ENCODE assay signal across 8 cellular contexts in genomic region chr9:127898433-127899199, GRCh38. TPM values are rescaled to one million over a fixed set of nuclear protein-coding genes. Genes with fewer than 3 reads are reported as not detected.
DNase-seq lines count a peak whose midpoint lies in the region; ATAC-seq and TF ChIP-seq lines count a peak whose summit lies in the region.

No MANE protein-coding gene starts in this region.

- H3K27ac ChIP-seq in A673 (ENCODE audit: low read depth, low read length, poor library complexity, severe bottlenecking) (peak overlapping the region; percentile 85), coronary artery (peak overlapping the region; percentile 93 to 99), right lobe of liver (peak overlapping the region; percentile 87 to 93 (median 90)), thoracic aorta (peak overlapping the region; percentile 95)

- peak; percentile 58 for TF ChIP-seq POLR2A in right lobe of liver (IDR thresholded peaks at IDR 0.05)

- H3K27me3 ChIP-seq in A673 (replicated peaks; ENCODE audit: insufficient read depth, low read depth, low read length, poor library complexity): no peaks in the 10 kb centered on the region
- H3K27me3 ChIP-seq in right lobe of liver: no peaks in the 10 kb centered on the region
- H3K27me3 ChIP-seq in thoracic aorta (replicated peaks; ENCODE audit: insufficient read depth): no peaks in the 10 kb centered on the region

- WGBS in right lobe of liver (ENCODE audit: insufficient coverage, low coverage, low lambda C conversion rate, missing lambda C conversion rate): 16% methylated on average over 13 of the region's 41 CpGs

- DNase-seq in A673 (ENCODE audit: low spot score): peak; percentile 47
- peak; percentile 94 for DNase-seq in RKO (ENCODE audit: low spot score)
- DNase-seq in coronary artery (ENCODE audit: low spot score): peak; percentile 83
- peak in 2 of 3 donors; percentile 69 to 72 for DNase-seq in right lobe of liver
- peak; percentile 68 for DNase-seq in thoracic aorta (ENCODE audit: low spot score)
- no peak for DNase-seq in NCI-H2196 treated with DMSO at 0.1 percent for 48 hours (lab: John Stamatoyannopoulos, UW; ENCODE audit: unreplicated experiment)
- no peak for DNase-seq in iPS-NIHi11 (ENCODE audit: low spot score)

- peaks cover 34% of the 10 kb centered on the region for H3K36me3 ChIP-seq in A673 (ENCODE audit: insufficient read depth, low read length, poor library complexity, severe bottlenecking)
- peaks cover 0 to 26% (median 21%) of the 10 kb centered on the region in 4 donors for H3K36me3 ChIP-seq in right lobe of liver
- H3K36me3 ChIP-seq in thoracic aorta: peaks cover 28% of the 10 kb centered on the region

- TF ChIP-seq CTCF in A673 (conservative IDR thresholded peaks at IDR 0.05; ENCODE audit: low read depth, low read length) (no peak), coronary artery (IDR thresholded peaks at IDR 0.05) (no peak), right lobe of liver (IDR thresholded peaks at IDR 0.05) (no peak), thoracic aorta (IDR thresholded peaks at IDR 0.05) (no peak)

- intact Hi-C loops in A673 (cut with micrococcal nuclease; ENCODE audit: unreplicated experiment) (no loop called here), right lobe of liver (cut with DNase I) (no loop called here)

- H3K4me1 ChIP-seq in A673 (ENCODE audit: insufficient read depth, low read length, poor library complexity, severe bottlenecking): peaks cover 9% of the 10 kb centered on the region
- H3K4me1 ChIP-seq in right lobe of liver: peaks cover 0 to 29% (median 15%) of the 10 kb centered on the region in 4 donors
- peaks cover 20 to 38% of the 10 kb centered on the region in 2 donors for H3K4me1 ChIP-seq in thoracic aorta (ENCODE audit: control insufficient read depth in 1 of 2, low read depth in 2 of 2)

- H3K9me3 ChIP-seq in A673 (ENCODE audit: low read depth, low read length, poor library complexity, severe bottlenecking) (peaks cover 7% of the 10 kb centered on the region), right lobe of liver (no peaks in the 10 kb centered on the region), thoracic aorta (no peaks in the 10 kb centered on the region)

- ATAC-seq in GM19023 (IDR thresholded peaks at IDR 0.05; ENCODE audit: unreplicated experiment) (peak; percentile 24), right lobe of liver (peak; percentile 63 to 71 (median 64)), thoracic aorta (ENCODE audit: insufficient number of reproducible peaks, low FRiP score, low read depth) (no peak)

- POLR2A ChIA-PET in A673 (lab: Charles Lee; ENCODE audit: low non-redundant PET): no interaction called here

- H3K4me3 ChIP-seq in A673 (ENCODE audit: low read depth, low read length, poor library complexity, severe bottlenecking) (peak overlapping the region; percentile 96), coronary artery (peak overlapping the region; percentile 96), right lobe of liver (peak overlapping the region; percentile 88 to 95 (median 93)), thoracic aorta (peak overlapping the region; percentile 99)

- BruUV-seq in A673 (replicated peaks; lab: Mats Ljungman, UMichigan): no TSS peak

- CTCF ChIA-PET in A673 (lab: Charles Lee): no interaction called here

RNA-seq across cellular contexts. Expression of gene ST6GALNAC6, which starts 0.8 kb away (rescaled TPM):
- 34.7 and 40.4 TPM in 2 replicates for total RNA-seq in A673 (2021)
- 10 to 100 TPM; 22.5 to 40.3 (median 29.8) TPM for total RNA-seq in right lobe of liver
- total RNA-seq in thoracic aorta: 100 to 1,000 TPM; 140 to 221 TPM

RNA-seq across cellular contexts. Expression of gene ST6GALNAC4, which starts 18.2 kb away (rescaled TPM):
- 11.8 and 15.8 TPM in 2 replicates for total RNA-seq in A673 (2021)
- 10 to 100 TPM in 3 of 6 experiments, 1 to 10 TPM in 3; 3.2 to 23.8 (median 11.2) TPM for total RNA-seq in right lobe of liver
- 10 to 100 TPM; 45.0 to 61.2 TPM for total RNA-seq in thoracic aorta

RNA-seq across cellular contexts. Expression of gene AK1, which starts 21.1 kb away (rescaled TPM):
- total RNA-seq in A673 (2021): 35.8 and 52.9 TPM in 2 replicates
- 10 to 100 TPM; 31.4 to 78.6 (median 51.7) TPM for total RNA-seq in right lobe of liver
- total RNA-seq in thoracic aorta: 10 to 100 TPM; 35.1 to 77.7 TPM

RNA-seq across cellular contexts. Expression of gene PIP5KL1, which starts 32.0 kb away (rescaled TPM):
- 2.6 and 3.9 TPM in 2 replicates for total RNA-seq in A673 (2021)
- total RNA-seq in right lobe of liver: under 1 TPM in 3 of 6 experiments, not detected in 3; 0.58 to 0.81 (median 0.70) TPM
- total RNA-seq in thoracic aorta: 1 to 10 TPM; 6.0 to 8.8 TPM

RNA-seq across cellular contexts. Expression of gene DPM2, which starts 39.0 kb away (rescaled TPM):
- 51.5 and 52.9 TPM in 2 replicates for total RNA-seq in A673 (2021)
- 10 to 100 TPM; 10.6 to 19.1 (median 13.9) TPM for total RNA-seq in right lobe of liver
- total RNA-seq in thoracic aorta: 10 to 100 TPM; 18.8 to 26.0 TPM

Comparison
In these comparisons a context has a peak if more than half of its experiments do, and no peak if none do; other contexts are left out.
1. DNase-seq: peak in A673 (single experiment), RKO (single experiment), coronary artery (single experiment), right lobe of liver (2 of 3) and thoracic aorta (single experiment); none in NCI-H2196 treated with DMSO at 0.1 percent for 48 hours (single experiment) and iPS-NIHi11 (single experiment).
2. Peak in every context shown above with its lines, with median percentiles within 50 percentile points of each other: H3K27ac ChIP-seq and H3K4me3 ChIP-seq.